ENCODE assay signal across 10 cellular contexts in the genomic region with DNA sequence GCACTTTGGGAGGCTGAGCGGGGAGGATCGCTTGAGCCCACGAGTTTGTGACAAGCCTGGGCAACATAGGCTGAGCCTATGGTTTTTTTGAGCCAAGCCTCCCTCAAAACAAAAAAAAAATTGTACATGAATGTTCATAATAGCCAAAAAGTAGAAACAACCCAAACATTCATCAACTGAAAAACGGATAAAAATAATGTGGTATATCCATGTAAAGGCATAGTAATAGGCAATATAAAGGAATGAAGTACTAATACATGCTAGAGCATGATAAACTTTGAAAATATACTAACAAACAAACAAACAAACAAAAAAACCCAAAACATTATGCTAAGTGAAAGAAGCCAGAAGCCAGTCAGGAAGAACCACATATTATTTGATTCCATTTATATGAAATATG. TPM values are rescaled to one million over a fixed set of nuclear protein-coding genes. Genes with fewer than 3 reads are reported as not detected.
"Had no signal": no experiment of that assay in that cellular context is flagged by ENCODE, and none has a peak within 500 bp of the region (broad histone marks: within the 10 kb centered on the region; RNA-seq: fewer than 3 reads in every experiment).

No MANE protein-coding gene starts in this region.

- H3K27ac ChIP-seq: GM23248, KMS-11 had no signal

- H3K4me3 Mint-ChIP-seq: HFFc6 had no signal

- ATAC-seq: HCT116 had no signal

- H3K36me3 ChIP-seq: HAP-1 had no signal

- H3K4me2 ChIP-seq: KMS-11 had no signal

- H3K27ac Mint-ChIP-seq: HFFc6 had no signal

- DNase-seq: GM23248, GOT3, H7, HFFc6, IMR-90, Karpas-422, KBM-7 had no signal

- H3K4me3 ChIP-seq: GM23248, HAP-1 had no signal

- H3K4me1 ChIP-seq: HAP-1 had no signal

- H3K9me3 ChIP-seq: HAP-1 had no signal

- H3K9me3 Mint-ChIP-seq: HFFc6 had no signal

- H2AFZ ChIP-seq: GM23248 had no signal

- H3K9ac ChIP-seq: GM23248, KMS-11 had no signal

RNA-seq across cellular contexts. Expression of gene KIAA0319, which starts 35.3 kb away (rescaled TPM):
- total RNA-seq: GM23248, IMR-90 had no signal
- polyA plus RNA-seq: IMR-90 had no signal
